Comparison of ENCODE assay signal across 19 cellular contexts in the genomic region with DNA sequence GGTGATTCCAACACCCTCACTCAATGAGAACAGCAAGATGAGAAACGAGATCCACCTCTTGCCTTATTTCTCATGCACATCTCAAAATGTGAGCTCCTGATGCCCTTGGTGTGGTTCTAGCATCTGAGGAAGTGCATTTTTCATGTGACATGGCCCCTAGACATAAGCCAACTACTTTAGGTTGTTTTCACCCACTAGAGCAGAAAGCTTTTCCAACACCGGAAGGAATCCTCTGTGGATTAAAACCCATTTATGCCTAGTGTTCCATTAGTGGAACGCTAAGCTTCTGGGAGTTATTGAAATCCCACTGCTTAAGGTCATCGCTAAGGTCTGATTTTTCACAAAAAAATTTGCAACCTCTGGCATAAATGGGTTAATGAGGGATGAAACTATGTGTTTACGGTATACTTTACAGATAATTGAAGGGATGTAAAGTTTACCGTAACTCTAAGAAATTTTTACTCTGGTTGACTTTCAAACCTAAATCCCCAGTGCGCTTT. TPM values are rescaled to one million over a fixed set of nuclear protein-coding genes. Genes with fewer than 3 reads are reported as not detected.
DNase-seq lines count a peak whose midpoint lies in the region; ATAC-seq and TF ChIP-seq lines count a peak whose summit lies in the region.
"Had no signal": no experiment of that assay in that cellular context is flagged by ENCODE, and none has a peak within 500 bp of the region (broad histone marks: within the 10 kb centered on the region; RNA-seq: fewer than 3 reads in every experiment).

No MANE protein-coding gene starts in this region.

- no peak for TF ChIP-seq RAD21 in HCT116 (IDR thresholded peaks at IDR 0.05; ENCODE audit: low read depth)

- TF ChIP-seq CTCF in HCT116 (IDR thresholded peaks at IDR 0.05 in 2 of 3, conservative IDR thresholded peaks at IDR 0.05 in 1 of 3; ENCODE audit: borderline replicate concordance in 1 of 3, insufficient read depth in 1 of 3, low read depth in 2 of 3, low read length in 2 of 3) (no peak), VCaP (conservative IDR thresholded peaks at IDR 0.05) (no peak), coronary artery (IDR thresholded peaks at IDR 0.05) (no peak)

- H3K9me2 ChIP-seq in HCT116 (ENCODE audit: insufficient read depth), result no peaks in the 10 kb centered on the region

- H3K36me3 ChIP-seq in HCT116 (ENCODE audit: control insufficient read depth in 1 of 2, insufficient read depth in 2 of 2, low read length in 2 of 2) (peaks cover 6 to 12% of the 10 kb centered on the region in 2 experiments; a peak in 2 of 4 replicates), mucosa of rectum (ENCODE audit: control insufficient read depth in 2 of 2, insufficient read depth in 2 of 2, low read length in 2 of 2) (no peaks in the 10 kb centered on the region)
- H3K36me3 ChIP-seq: BE2C; BLaER1 treated with 17β-estradiol and CSF1 and Interleukin-3, amounts not matched to agents 10 nM and 100 nM had no signal

- peak overlapping the region; percentile 55 for H3K4me2 ChIP-seq in HCT116 (ENCODE audit: low read length)
- H3K4me2 ChIP-seq: BLaER1 treated with 17β-estradiol and CSF1 and Interleukin-3, amounts not matched to agents 10 nM and 100 nM; GM23338 had no signal

- POLR2A ChIA-PET in HCT116 (lab: Charles Lee), result interaction anchor here (1.2 kb wide), 1 partner anchor 10 kb away, joined by 6 read pairs; no protein-coding TSS in a partner anchor

- H3K27me3 ChIP-seq in HCT116 (ENCODE audit: insufficient read depth, low read length) (no peaks in the 10 kb centered on the region), mucosa of rectum (ENCODE audit: control insufficient read depth in 2 of 2, insufficient read depth in 2 of 2, low read length in 2 of 2) (no peaks in the 10 kb centered on the region)
- H3K27me3 ChIP-seq: BLaER1 treated with 17β-estradiol and CSF1 and Interleukin-3, amounts not matched to agents 10 nM and 100 nM had no signal

- ATAC-seq in HCT116 (no peak), GM18498 (IDR thresholded peaks at IDR 0.05; ENCODE audit: unreplicated experiment) (no peak)
- ATAC-seq: GM23338 had no signal

- H3K9ac ChIP-seq in HCT116 (ENCODE audit: low read length) (peak overlapping the region; percentile 38), mucosa of rectum (ENCODE audit: low read depth in 1 of 2, low read length in 2 of 2) (no peak overlapping the region)
- H3K9ac ChIP-seq: BLaER1 treated with 17β-estradiol and CSF1 and Interleukin-3, amounts not matched to agents 10 nM and 100 nM had no signal

- intact Hi-C loops in HCT116 (cut with micrococcal nuclease), result no loop called here

- peak overlapping the region; percentile 80 for H2AFZ ChIP-seq in HCT116 (ENCODE audit: low read depth, low read length, poor library complexity, severe bottlenecking)
- H2AFZ ChIP-seq: GM23338 had no signal

- no peak overlapping the region for H3K4me3 ChIP-seq in HCT116 (replicated peaks in 1 of 2; ENCODE audit: low read depth in 1 of 2, low read length in 2 of 2)
- no peak overlapping the region for H3K4me3 ChIP-seq in mucosa of rectum (ENCODE audit: low read length in 2 of 2)
- H3K4me3 ChIP-seq in coronary artery, result no peak overlapping the region
- H3K4me3 ChIP-seq: BLaER1 treated with 17β-estradiol and CSF1 and Interleukin-3, amounts not matched to agents 10 nM and 100 nM; GM23338 had no signal

- RAD21 ChIA-PET in HCT116 (lab: Charles Lee; ENCODE audit: low non-redundant PET in 1 of 2, low total read pairs in 2 of 2, uncharacterized antibody in 2 of 2, unreplicated experiment in 2 of 2), result interaction anchor here in 1 of 2 experiments (1.1 kb wide), 1 partner anchor 17 kb away, joined by 5 read pairs; no protein-coding TSS in a partner anchor

- CTCF ChIA-PET in HCT116 (lab: Charles Lee), result interaction anchor here (0.7 to 2.1 kb wide), 3 partner anchors 11 to 52 kb away, joined by 3 to 4 read pairs (median 4); no protein-coding TSS in a partner anchor

- H3K4me1 ChIP-seq in HCT116 (ENCODE audit: control insufficient read depth in 1 of 2, insufficient read depth in 2 of 2, low read length in 2 of 2) (peaks cover 58 to 88% of the 10 kb centered on the region in 2 experiments), mucosa of rectum (ENCODE audit: control insufficient read depth in 2 of 2, insufficient read depth in 2 of 2, low read length in 2 of 2) (peaks cover 5 to 7% of the 10 kb centered on the region in 2 donors)
- H3K4me1 ChIP-seq: BE2C; BLaER1 treated with 17β-estradiol and CSF1 and Interleukin-3, amounts not matched to agents 10 nM and 100 nM had no signal

- H4K20me1 ChIP-seq in HCT116 (ENCODE audit: insufficient read depth), result no peaks in the 10 kb centered on the region
- H4K20me1 ChIP-seq: BLaER1 treated with 17β-estradiol and CSF1 and Interleukin-3, amounts not matched to agents 10 nM and 100 nM had no signal

- H3K27ac ChIP-seq in HCT116 (ENCODE audit: low read depth, low read length) (peak overlapping the region; percentile 86), VCaP (peak overlapping the region; percentile 76), mucosa of rectum (ENCODE audit: low read depth in 2 of 2, low read length in 2 of 2) (peak overlapping the region; percentile 38 to 58), coronary artery (no peak overlapping the region)
- H3K27ac ChIP-seq: BLaER1 treated with 17β-estradiol and CSF1 and Interleukin-3, amounts not matched to agents 10 nM and 100 nM had no signal

- H3K9me3 ChIP-seq in HCT116 (ENCODE audit: control insufficient read depth in 1 of 2, insufficient read depth in 1 of 2, low read depth in 1 of 2, low read length in 2 of 2), result no peaks in the 10 kb centered on the region
- no peaks in the 10 kb centered on the region for H3K9me3 ChIP-seq in mucosa of rectum (ENCODE audit: control insufficient read depth in 2 of 2, low read length in 2 of 2)
- H3K9me3 ChIP-seq: BE2C; BLaER1 treated with 17β-estradiol and CSF1 and Interleukin-3, amounts not matched to agents 10 nM and 100 nM had no signal

- DNase-seq in HCT116 (ENCODE audit: low read depth, low spot score) (no peak), erythroblast (lab: John Stamatoyannopoulos, UW) (no peak), coronary artery (ENCODE audit: low spot score) (no peak), 8988T (no peak)
- DNase-seq: ACHN; AML-193; BE2C; CD4-positive, alpha-beta T cell; CD8-positive, alpha-beta memory T cell; COR-L47; DND-41; H9; HFFc6 had no signal

- H3K79me2 ChIP-seq in HCT116 (ENCODE audit: insufficient read depth, low read length), result no peaks in the 10 kb centered on the region

- no TSS peak for BruUV-seq in HCT116 (replicated peaks; lab: Mats Ljungman, UMichigan)

- TF ChIP-seq POLR2A in HCT116 (IDR thresholded peaks at IDR 0.05; ENCODE audit: borderline replicate concordance, extremely low read depth, insufficient read depth, insufficient read length) (no peak), erythroblast (IDR thresholded peaks at IDR 0.05; ENCODE audit: low read length) (no peak)

TF ChIP-seq in HCT116, 20 proteins besides CTCF, POLR2A, EP300 and RAD21:
- no peak for TF ChIP-seq TCF7L2 (IDR thresholded peaks at IDR 0.05; ENCODE audit: borderline replicate concordance, extremely low read depth, insufficient read depth, insufficient read length)

RNA-seq across cellular contexts. Expression of gene CYP24A1, which starts 24.0 kb away (rescaled TPM):
- total RNA-seq in HCT116 (2021; ENCODE audit: unreplicated experiment), result 267 TPM
- 18.9 and 34.6 TPM in 2 replicates for polyA plus RNA-seq in HCT116 (2012)
- total RNA-seq: GM23338, H9 had no signal
- polyA plus RNA-seq: CD14-positive monocyte had no signal

RNA-seq across cellular contexts. Expression of gene PFDN4, which starts 58.1 kb away (rescaled TPM):
- total RNA-seq in HCT116 (2021; ENCODE audit: unreplicated experiment), result 71.5 TPM
- polyA plus RNA-seq in HCT116 (2012), result 18.5 and 39.9 TPM in 2 replicates

Comparison
In these comparisons a context has a peak if more than half of its experiments do, and no peak if none do; other contexts are left out.
1. H3K27ac ChIP-seq: peak in HCT116 (single experiment), VCaP (single experiment) and mucosa of rectum (2 of 2); none in coronary artery (0 of 2).